Comparison of ENCODE assay signal across 8 cellular contexts in the genomic region with DNA sequence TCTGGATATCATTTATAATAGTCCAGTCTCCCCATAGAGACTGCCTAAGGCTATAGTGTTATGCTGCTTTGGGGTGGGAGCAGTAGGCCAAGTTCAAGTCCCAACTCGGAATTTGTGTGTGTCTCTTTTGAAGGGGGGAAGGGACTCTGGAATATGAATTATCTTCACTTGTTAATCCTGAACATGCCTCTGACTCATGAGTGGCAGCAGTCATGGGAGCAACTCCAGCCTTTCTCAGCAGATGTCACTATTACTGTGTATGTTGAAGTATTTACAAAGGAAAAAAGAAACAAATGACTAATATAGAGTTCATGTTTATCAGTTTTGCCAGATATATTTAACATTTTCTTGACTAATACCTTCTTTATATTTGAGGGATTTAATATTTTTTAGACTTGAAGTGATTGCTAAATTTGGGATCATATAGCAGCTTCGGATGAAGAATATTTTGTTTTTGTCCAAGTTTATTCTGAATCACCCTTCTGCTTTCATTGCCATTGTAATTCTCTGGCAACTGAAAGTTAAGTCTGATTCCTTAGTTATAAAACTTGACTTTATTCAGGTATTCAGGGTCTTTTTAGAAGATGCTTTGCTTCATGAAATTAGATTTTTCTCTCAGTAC. TPM values are rescaled to one million over a fixed set of nuclear protein-coding genes. Genes with fewer than 3 reads are reported as not detected.
DNase-seq lines count a peak whose midpoint lies in the region; ATAC-seq, FAIRE-seq and TF ChIP-seq lines count a peak whose summit lies in the region.

No MANE protein-coding gene starts in this region.

- H3K27ac ChIP-seq in small intestine (ENCODE audit: low read depth in 1 of 2, low read length in 1 of 2): no peak overlapping the region
- no peak overlapping the region for H3K27ac ChIP-seq in neuronal stem cell (replicated peaks; ENCODE audit: low read length)

- H3K9me3 ChIP-seq in small intestine (ENCODE audit: control insufficient read depth, low read depth) (no peaks in the 10 kb centered on the region), neuronal stem cell (replicated peaks in 1 of 2; ENCODE audit: control insufficient read depth in 2 of 2, insufficient read depth in 1 of 2, low read depth in 1 of 2, low read length in 2 of 2) (no peaks in the 10 kb centered on the region)

- H3K27ac Mint-ChIP-seq in T-helper 2 cell treated with Interferon-gamma antibody and Interleukin-4, amounts not matched to agents 5 μg/mL and 100 μg/mL, for 36 hours: peak overlapping the region; percentile 45

- H3K4me3 ChIP-seq in AG04449 (ENCODE audit: low read depth, low read length): no peak overlapping the region
- H3K4me3 ChIP-seq in small intestine (ENCODE audit: low read depth in 1 of 2, low read length in 2 of 2): no peak overlapping the region
- H3K4me3 ChIP-seq in neuronal stem cell (ENCODE audit: low read length in 2 of 2): no peak overlapping the region

- DNase-seq in AG04449 (ENCODE audit: low read depth, low spot score): peak; percentile 50
- DNase-seq in H54 (ENCODE audit: insufficient read length, low spot score): peak; percentile 35
- no peak for DNase-seq in T-helper 2 cell treated with Interferon-gamma antibody and Interleukin-4, amounts not matched to agents 5 μg/mL and 100 μg/mL, for 36 hours (ENCODE audit: low spot score)
- peak; percentile 69 for DNase-seq in glomerular visceral epithelial cell (ENCODE audit: extremely low spot score)
- DNase-seq in small intestine: peak; percentile 67
- no peak for DNase-seq in neuronal stem cell (ENCODE audit: low spot score)
- no peak for DNase-seq in NCI-H2029 (lab: John Stamatoyannopoulos, UW)

- FAIRE-seq in H54 (lab: Jason Lieb, UNC): peak; percentile 90
- FAIRE-seq in small intestine (lab: Jason Lieb, UNC): no peak

- H2BK120ac ChIP-seq in neuronal stem cell (ENCODE audit: low read depth, low read length): no peak overlapping the region

- H3K18ac ChIP-seq in neuronal stem cell (ENCODE audit: low read length): no peak overlapping the region

- H3K23ac ChIP-seq in neuronal stem cell (ENCODE audit: low read depth, low read length, poor library complexity): no peak overlapping the region

- H3K36me3 ChIP-seq in small intestine (ENCODE audit: control insufficient read depth in 2 of 2, insufficient read depth in 2 of 2, low read length in 2 of 2) (peaks cover 6 to 14% of the 10 kb centered on the region in 2 donors), neuronal stem cell (replicated peaks in 1 of 2; ENCODE audit: control insufficient read depth in 2 of 2, insufficient read depth in 2 of 2, low read length in 2 of 2) (peaks cover 21 to 100% of the 10 kb centered on the region in 2 donors)

- H3K27me3 ChIP-seq in small intestine (ENCODE audit: control insufficient read depth in 2 of 2, insufficient read depth in 2 of 2, low read length in 2 of 2): no peaks in the 10 kb centered on the region
- no peaks in the 10 kb centered on the region for H3K27me3 ChIP-seq in neuronal stem cell (ENCODE audit: control insufficient read depth in 3 of 3, insufficient read depth in 3 of 3, low read depth in 1 of 3, low read length in 3 of 3)

- CTCF ChIA-PET in AG04449 (lab: Yijun Ruan, JAX): interaction anchor here (0.7 to 8.3 kb wide), 14 partner anchors 9 to 165 kb away, joined by 3 to 159 read pairs (median 7); a partner anchor contains a TSS

- no peak overlapping the region for H2BK5ac ChIP-seq in neuronal stem cell (ENCODE audit: low read length)

- POLR2A ChIA-PET in AG04449 (lab: Yijun Ruan, JAX): no interaction called here

- H3K4me1 Mint-ChIP-seq in T-helper 2 cell treated with Interferon-gamma antibody and Interleukin-4, amounts not matched to agents 5 μg/mL and 100 μg/mL, for 36 hours (ENCODE audit: low read depth): peaks cover 39% of the 10 kb centered on the region

- H3K14ac ChIP-seq in neuronal stem cell (ENCODE audit: low read length): no peak overlapping the region

- H3K27me3 Mint-ChIP-seq in T-helper 2 cell treated with Interferon-gamma antibody and Interleukin-4, amounts not matched to agents 5 μg/mL and 100 μg/mL, for 36 hours (ENCODE audit: low read depth): no peaks in the 10 kb centered on the region

- no peak overlapping the region for H3K4me2 ChIP-seq in neuronal stem cell (ENCODE audit: insufficient read depth, low read length, poor library complexity, severe bottlenecking)

- H4K8ac ChIP-seq in neuronal stem cell (ENCODE audit: low read depth, low read length): no peak overlapping the region

- no peak for ATAC-seq in HG03108 (IDR thresholded peaks at IDR 0.05; ENCODE audit: unreplicated experiment)

- H3K9me3 Mint-ChIP-seq in T-helper 2 cell treated with Interferon-gamma antibody and Interleukin-4, amounts not matched to agents 5 μg/mL and 100 μg/mL, for 36 hours: no peaks in the 10 kb centered on the region

- H3K9ac ChIP-seq in neuronal stem cell (ENCODE audit: low read depth, low read length, poor library complexity): no peak overlapping the region

- no peak overlapping the region for H4K91ac ChIP-seq in neuronal stem cell (ENCODE audit: low read depth, low read length, poor library complexity)

- TF ChIP-seq POLR2A in H54 (IDR thresholded peaks at IDR 0.05; ENCODE audit: low read depth, low read length): no peak

- H2AFZ ChIP-seq in neuronal stem cell (ENCODE audit: low read length): no peak overlapping the region

- WGBS in small intestine, 3 donors: 58 to 67% (median 61%) methylated on average over 2 of the region's 2 CpGs
- no CpG with 5 or more reads among the region's 2 CpGs for WGBS in neuronal stem cell (ENCODE audit: extremely low coverage in 2 of 2, insufficient read length in 2 of 2, insufficient replicate concordance in 1 of 2), 2 donors

- peak; percentile 49 for TF ChIP-seq CTCF in AG04449 (IDR thresholded peaks at IDR 0.05; ENCODE audit: insufficient read depth, low read length, missing control alignments)

- no peaks in the 10 kb centered on the region for H3K4me1 ChIP-seq in small intestine (ENCODE audit: control insufficient read depth in 2 of 2, insufficient read depth in 1 of 2, low read depth in 1 of 2, low read length in 1 of 2)
- H3K4me1 ChIP-seq in neuronal stem cell (ENCODE audit: control insufficient read depth in 2 of 2, insufficient read depth in 1 of 2, low read depth in 1 of 2, low read length in 2 of 2): no peaks in the 10 kb centered on the region

- H2AK5ac ChIP-seq in neuronal stem cell (ENCODE audit: low read depth, low read length): no peak overlapping the region

- H3K79me1 ChIP-seq in neuronal stem cell (ENCODE audit: low read depth, low read length): no peaks in the 10 kb centered on the region

- H3K4ac ChIP-seq in neuronal stem cell (ENCODE audit: low read length): no peak overlapping the region

- H3K4me3 Mint-ChIP-seq in T-helper 2 cell treated with Interferon-gamma antibody and Interleukin-4, amounts not matched to agents 5 μg/mL and 100 μg/mL, for 36 hours: no peak overlapping the region

- H2BK15ac ChIP-seq in neuronal stem cell (ENCODE audit: low read length): no peak overlapping the region

- peaks cover 76% of the 10 kb centered on the region for H3K36me3 Mint-ChIP-seq in T-helper 2 cell treated with Interferon-gamma antibody and Interleukin-4, amounts not matched to agents 5 μg/mL and 100 μg/mL, for 36 hours (ENCODE audit: low read depth)

- no peak overlapping the region for H2BK12ac ChIP-seq in neuronal stem cell (ENCODE audit: low read length)

RNA-seq across cellular contexts. Expression of a gene that starts 23.4 kb away (rescaled TPM):
- under 1 TPM in 1 of 3 donors, not detected in 2; 0.04 TPM for polyA plus RNA-seq in small intestine
- polyA plus RNA-seq in neuronal stem cell (2013, experiment 1 of 2): not detected
- not detected for polyA plus RNA-seq in neuronal stem cell (2013, experiment 2 of 2)

Comparison
In these comparisons a context has a peak if more than half of its experiments do, and no peak if none do; other contexts are left out.
1. DNase-seq: peak in AG04449 (single experiment), H54 (single experiment), glomerular visceral epithelial cell (single experiment) and small intestine (single experiment); none in T-helper 2 cell treated with Interferon-gamma antibody and Interleukin-4, amounts not matched to agents 5 μg/mL and 100 μg/mL, for 36 hours (single experiment), neuronal stem cell (single experiment) and NCI-H2029 (single experiment).